In the genomic region with DNA sequence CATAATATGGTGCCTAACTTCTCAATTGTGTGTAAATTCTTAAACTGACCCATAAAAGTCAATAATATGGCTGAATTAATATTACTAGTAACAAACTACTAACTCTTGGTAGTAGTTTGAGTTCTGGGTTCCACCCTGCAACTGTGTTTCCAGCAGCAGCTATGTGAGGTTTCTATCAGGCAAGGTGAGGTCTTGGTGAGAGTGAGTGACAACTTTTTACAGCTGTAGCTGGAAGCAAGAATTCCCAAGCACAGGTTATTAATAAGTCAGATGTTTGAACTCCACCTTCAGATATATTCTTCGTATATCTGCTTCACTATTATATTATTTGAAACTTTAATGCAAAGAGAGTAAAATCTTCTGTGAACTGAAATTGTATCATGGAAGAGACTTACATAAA, we compare ENCODE assay signal across 29 cellular contexts.
"Had no signal": no experiment of that assay in that cellular context is flagged by ENCODE, and none has a peak within 500 bp of the region (broad histone marks: within the 10 kb centered on the region; RNA-seq: fewer than 3 reads in every experiment).

No MANE protein-coding gene starts in this region.

- H3K9me3 ChIP-seq: stomach, suprapubic skin, testis, thoracic aorta, thyroid gland, tibial artery, tibial nerve, transverse colon, upper lobe of left lung, upper lobe of right lung, uterus, vagina had no signal

- H3K4me1 ChIP-seq: suprapubic skin, testis, transverse colon, upper lobe of left lung, upper lobe of right lung, uterus, vagina had no signal

- DNase-seq: stimulated activated CD4-positive, alpha-beta T cell treated with anti-CD3 and anti-CD28 coated beads, Interleukin-2, amount 100 ng/mL, for 48 hours; stimulated activated CD4-positive, alpha-beta T cell treated with anti-CD3 and anti-CD28 coated beads, Interleukin-4, amount 100 ng/mL, for 1 hour; stimulated activated CD4-positive, alpha-beta T cell treated with anti-CD3 and anti-CD28 coated beads, Interleukin-4, amount 100 ng/mL, for 24 hours; stimulated activated CD4-positive, alpha-beta T cell treated with anti-CD3 and anti-CD28 coated beads, Interleukin-4, amount 100 ng/mL, for 4 hours; stimulated activated CD8-positive, alpha-beta memory T cell treated with anti-CD3 and anti-CD28 coated beads, Interleukin-4, amount 100 ng/mL, for 48 hours; stimulated activated naive B cell treated with anti-CD40 and anti-IgM and Interleukin-4, amounts not matched to agents 10 μg/mL and 1 μg/mL and 100 μg/mL, for 72 hours; stimulated activated naive CD4-positive, alpha-beta T cell; stimulated activated naive CD4-positive, alpha-beta T cell treated with Interleukin-2 at 50 U/mL for 16 hours; stimulated activated naive CD8-positive, alpha-beta T cell treated with anti-CD3 and anti-CD28 coated beads, Interleukin-15, amount 100 ng/mL, for 72 hours; stimulated activated naive CD8-positive, alpha-beta T cell treated with anti-CD3 and anti-CD28 coated beads, Interleukin-15, Interleukin-2, amounts not matched to agents 100 U/mL and 50 U/mL, for 24 hours; stomach; substantia nigra; testis; thyroid gland; tibial artery; transverse colon; trophoblast cell; upper lobe of left lung; upper lobe of right lung; uterus had no signal

- H3K27ac Mint-ChIP-seq: stimulated activated effector memory CD8-positive, alpha-beta T cell treated with anti-CD3 and anti-CD28 coated beads, Interleukin-12 subunit alpha, Interleukin-12 subunit beta, amount 100 ng/mL, for 72 hours; stimulated activated memory B cell treated with anti-CD40 and anti-IgM and Interleukin-4, amounts not matched to agents 10 μg/mL and 1 μg/mL and 100 μg/mL, for 72 hours; stimulated activated naive B cell treated with anti-CD40 and anti-IgM and Interleukin-4, amounts not matched to agents 10 μg/mL and 1 μg/mL and 100 μg/mL, for 72 hours; stimulated activated naive CD8-positive, alpha-beta T cell treated with anti-CD3 and anti-CD28 coated beads, Interleukin-15, amount 100 ng/mL, for 72 hours; stimulated activated naive CD8-positive, alpha-beta T cell treated with anti-CD3 and anti-CD28 coated beads, Interleukin-15, Interleukin-2, amounts not matched to agents 100 ng/mL and 50 ng/mL, for 24 hours; type B pancreatic cell had no signal

- H3K4me3 Mint-ChIP-seq: stimulated activated effector memory CD8-positive, alpha-beta T cell treated with anti-CD3 and anti-CD28 coated beads, Interleukin-12 subunit alpha, Interleukin-12 subunit beta, amount 100 ng/mL, for 72 hours; stimulated activated memory B cell treated with anti-CD40 and anti-IgM and Interleukin-4, amounts not matched to agents 10 μg/mL and 1 μg/mL and 100 μg/mL, for 72 hours; stimulated activated naive B cell treated with anti-CD40 and anti-IgM and Interleukin-4, amounts not matched to agents 10 μg/mL and 1 μg/mL and 100 μg/mL, for 72 hours; stimulated activated naive CD8-positive, alpha-beta T cell treated with anti-CD3 and anti-CD28 coated beads, Interleukin-15, amount 100 ng/mL, for 72 hours; stimulated activated naive CD8-positive, alpha-beta T cell treated with anti-CD3 and anti-CD28 coated beads, Interleukin-15, Interleukin-2, amounts not matched to agents 100 ng/mL and 50 ng/mL, for 24 hours; type B pancreatic cell had no signal

- H3K27ac ChIP-seq: stomach, suprapubic skin, testis, thoracic aorta, thyroid gland, tibial artery, tibial nerve, transverse colon, upper lobe of left lung, upper lobe of right lung, uterus, vagina had no signal

- H3K4me3 ChIP-seq: stomach, suprapubic skin, testis, thoracic aorta, thyroid gland, tibial artery, tibial nerve, transverse colon, upper lobe of left lung, upper lobe of right lung, uterus, vagina had no signal

- H3K27me3 ChIP-seq: stomach, suprapubic skin, testis, thyroid gland, tibial artery, tibial nerve, transverse colon, upper lobe of left lung, upper lobe of right lung, uterus, vagina had no signal

- FAIRE-seq: urothelium cell line had no signal

- ATAC-seq: stimulated activated effector memory CD8-positive, alpha-beta T cell treated with anti-CD3 and anti-CD28 coated beads, Interleukin-12 subunit alpha, Interleukin-12 subunit beta, amount 100 ng/mL, for 72 hours; stimulated activated memory B cell treated with anti-CD40 and anti-IgM and Interleukin-4, amounts not matched to agents 10 μg/mL and 1 μg/mL and 100 μg/mL, for 72 hours; stimulated activated naive B cell treated with anti-CD40 and anti-IgM and Interleukin-4, amounts not matched to agents 10 μg/mL and 1 μg/mL and 100 μg/mL, for 72 hours; stimulated activated naive CD8-positive, alpha-beta T cell treated with anti-CD3 and anti-CD28 coated beads, Interleukin-15, amount 100 ng/mL, for 72 hours; stimulated activated naive CD8-positive, alpha-beta T cell treated with anti-CD3 and anti-CD28 coated beads, Interleukin-15, Interleukin-2, amounts not matched to agents 100 U/mL and 50 U/mL, for 24 hours; upper lobe of right lung had no signal

- H3K4me1 Mint-ChIP-seq: stimulated activated naive CD8-positive, alpha-beta T cell treated with anti-CD3 and anti-CD28 coated beads, Interleukin-15, amount 100 ng/mL, for 72 hours had no signal

- H3K27me3 Mint-ChIP-seq: stimulated activated memory B cell treated with anti-CD40 and anti-IgM and Interleukin-4, amounts not matched to agents 10 μg/mL and 1 μg/mL and 100 μg/mL, for 72 hours; stimulated activated naive B cell treated with anti-CD40 and anti-IgM and Interleukin-4, amounts not matched to agents 10 μg/mL and 1 μg/mL and 100 μg/mL, for 72 hours; stimulated activated naive CD8-positive, alpha-beta T cell treated with anti-CD3 and anti-CD28 coated beads, Interleukin-15, amount 100 ng/mL, for 72 hours; stimulated activated naive CD8-positive, alpha-beta T cell treated with anti-CD3 and anti-CD28 coated beads, Interleukin-15, Interleukin-2, amounts not matched to agents 100 ng/mL and 50 ng/mL, for 24 hours; type B pancreatic cell had no signal

- H3K9me3 Mint-ChIP-seq: stimulated activated effector memory CD8-positive, alpha-beta T cell treated with anti-CD3 and anti-CD28 coated beads, Interleukin-12 subunit alpha, Interleukin-12 subunit beta, amount 100 ng/mL, for 72 hours; stimulated activated memory B cell treated with anti-CD40 and anti-IgM and Interleukin-4, amounts not matched to agents 10 μg/mL and 1 μg/mL and 100 μg/mL, for 72 hours; stimulated activated naive B cell treated with anti-CD40 and anti-IgM and Interleukin-4, amounts not matched to agents 10 μg/mL and 1 μg/mL and 100 μg/mL, for 72 hours; stimulated activated naive CD8-positive, alpha-beta T cell treated with anti-CD3 and anti-CD28 coated beads, Interleukin-15, amount 100 ng/mL, for 72 hours; stimulated activated naive CD8-positive, alpha-beta T cell treated with anti-CD3 and anti-CD28 coated beads, Interleukin-15, Interleukin-2, amounts not matched to agents 100 ng/mL and 50 ng/mL, for 24 hours; type B pancreatic cell had no signal

- H3K36me3 ChIP-seq: thyroid gland, tibial nerve, upper lobe of left lung, upper lobe of right lung, uterus, vagina had no signal
